ENCODE assay signal across 9 cellular contexts in the genomic region with DNA sequence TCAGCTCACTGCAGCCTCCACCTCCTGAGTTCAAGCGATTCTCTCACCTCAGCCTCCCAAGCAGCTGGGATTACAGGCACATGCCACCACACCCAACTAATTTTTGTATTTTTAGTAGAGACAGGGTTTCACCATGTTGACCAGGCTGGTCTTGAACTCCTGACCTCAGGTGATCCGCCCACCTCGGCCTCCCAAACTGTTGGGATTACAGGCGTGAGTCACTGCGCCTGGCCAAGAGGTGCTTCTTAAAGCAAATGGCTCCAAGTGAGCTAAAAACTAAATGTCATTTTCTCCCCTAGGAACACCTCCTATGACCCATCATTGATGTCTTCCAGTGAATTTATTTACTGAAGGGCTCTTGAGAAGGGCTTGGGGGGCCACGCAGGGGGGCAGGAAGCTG. TPM values are rescaled to one million over a fixed set of nuclear protein-coding genes. Genes with fewer than 3 reads are reported as not detected.
DNase-seq lines count a peak whose midpoint lies in the region; ATAC-seq, FAIRE-seq and TF ChIP-seq lines count a peak whose summit lies in the region.
"Not testable (repeated sequence)": the region's sequence is repeated elsewhere in the genome, so short reads cannot be mapped to it uniquely, and the experiment has no call there.
"Had no signal": no experiment of that assay in that cellular context is flagged by ENCODE, and none has a peak within 500 bp of the region (broad histone marks: within the 10 kb centered on the region; RNA-seq: fewer than 3 reads in every experiment).

No MANE protein-coding gene starts in this region.

- not testable (repeated sequence) for H3K27me3 Mint-ChIP-seq in effector memory CD8-positive, alpha-beta T cell

- TF ChIP-seq CTCF in A549 (IDR thresholded peaks at IDR 0.05); HEK293 (tag by site-specific recombination; IDR thresholded peaks at IDR 0.05); VCaP (conservative IDR thresholded peaks at IDR 0.05); breast epithelium (IDR thresholded peaks at IDR 0.05); hepatocyte (IDR thresholded peaks at IDR 0.05; ENCODE audit: poor library complexity): not testable (repeated sequence)

- TF ChIP-seq EP300 in A549 (IDR thresholded peaks at IDR 0.05), result not testable (repeated sequence)

- H3K4me2 ChIP-seq in A549, hepatocyte: not testable (repeated sequence)

- not testable (repeated sequence) for H2AFZ ChIP-seq in hepatocyte

- not testable (repeated sequence) for FAIRE-seq in A549 (lab: Jason Lieb, UNC)

- not testable (repeated sequence) for TF ChIP-seq RAD21 in A549 (conservative IDR thresholded peaks at IDR 0.05 in 1 of 2, IDR thresholded peaks at IDR 0.05 in 1 of 2)

- not testable (repeated sequence) for H3K4me1 Mint-ChIP-seq in effector memory CD8-positive, alpha-beta T cell (ENCODE audit: low read depth in 2 of 2)

- not testable (repeated sequence) for H3K36me3 ChIP-seq in HEK293 (ENCODE audit: control insufficient read depth in 2 of 2, insufficient read depth in 1 of 2, low read length in 2 of 2); breast epithelium; hepatocyte (replicated peaks; ENCODE audit: insufficient read depth, low read depth)

- H3K27me3 ChIP-seq in breast epithelium, hepatocyte: not testable (repeated sequence)

- intact Hi-C loops in breast epithelium (cut with DNase I; ENCODE audit: low total_unique reads), result not testable (repeated sequence)

- not testable (repeated sequence) for H3K4me3 Mint-ChIP-seq in effector memory CD8-positive, alpha-beta T cell

- H3K4me3 ChIP-seq in A549; HEK293 (ENCODE audit: low read depth, low read length); breast epithelium; hepatocyte: not testable (repeated sequence)

- not testable (repeated sequence) for H3K4me1 ChIP-seq in A549; HEK293 (ENCODE audit: control insufficient read depth, insufficient read depth, low read length); breast epithelium
- peaks cover 16% of the 10 kb centered on the region for H3K4me1 ChIP-seq in hepatocyte (ENCODE audit: insufficient read depth)

- not testable (repeated sequence) for H3K79me2 ChIP-seq in hepatocyte

- POLR2A ChIA-PET in A549 (lab: Yijun Ruan, JAX), result not testable (repeated sequence)
- POLR2A ChIA-PET in HEK293 (lab: Yijun Ruan, JAX), result interaction anchor here (0.6 to 1.2 kb wide), 4 partner anchors 11 to 802 kb away, joined by 3 to 4 read pairs (median 3); partner anchors contain the start of gene MAP3K3

- CTCF ChIA-PET in A549 (lab: Yijun Ruan, JAX), result interaction anchor here (0.6 to 23.8 kb wide), 5 partner anchors 9 to 782 kb away, joined by 3 to 364 read pairs (median 4); no protein-coding TSS in a partner anchor
- CTCF ChIA-PET in HEK293 (lab: Yijun Ruan, JAX), result interaction anchor here (0.7 to 3.4 kb wide), 5 partner anchors 9 to 31 kb away, joined by 3 to 22 read pairs (median 4); no protein-coding TSS in a partner anchor

- not testable (repeated sequence) for H3K9me2 ChIP-seq in hepatocyte (replicated peaks; ENCODE audit: insufficient read depth)

- H4K20me1 ChIP-seq in hepatocyte (ENCODE audit: insufficient read depth, poor library complexity, severe bottlenecking), result not testable (repeated sequence)

- H3K9me3 Mint-ChIP-seq in effector memory CD8-positive, alpha-beta T cell, result not testable (repeated sequence)

- not testable (repeated sequence) for DNase-seq in A549 (ENCODE audit: low read depth in 1 of 2, low spot score in 1 of 2); breast epithelium (ENCODE audit: low spot score in 2 of 2); effector memory CD8-positive, alpha-beta T cell; hepatocyte (ENCODE audit: low spot score)

- not testable (repeated sequence) for H3K27ac ChIP-seq in A549; HEK293 (ENCODE audit: extremely low read depth, low read depth, low read length)
- H3K27ac ChIP-seq in VCaP, result peak overlapping the region; percentile 72
- peak overlapping the region; percentile 33 to 41 for H3K27ac ChIP-seq in breast epithelium
- peak overlapping the region; percentile 61 for H3K27ac ChIP-seq in hepatocyte

- H3K27ac Mint-ChIP-seq in effector memory CD8-positive, alpha-beta T cell, result peak overlapping the region; percentile 11 to 52

- not testable (repeated sequence) for H3K36me3 Mint-ChIP-seq in effector memory CD8-positive, alpha-beta T cell (ENCODE audit: insufficient read depth)

- not testable (repeated sequence) for H3K9me3 ChIP-seq in A549; HEK293 (ENCODE audit: control insufficient read depth, insufficient read depth, low read depth, low read length); breast epithelium; hepatocyte (ENCODE audit: low read depth)

- WGBS in A549 (ENCODE audit: missing lambda C conversion rate), result 41% methylated on average over 6 of the region's 6 CpGs
- WGBS in hepatocyte (ENCODE audit: low lambda C conversion rate, missing lambda C conversion rate), result 89% methylated on average over 6 of the region's 6 CpGs

- ATAC-seq in A549; effector memory CD8-positive, alpha-beta T cell (replicated peaks): not testable (repeated sequence)

- not testable (repeated sequence) for TF ChIP-seq POLR2A in A549 (IDR thresholded peaks at IDR 0.05; ENCODE audit: low read length); breast epithelium (IDR thresholded peaks at IDR 0.05)

TF ChIP-seq in A549, 52 proteins besides CTCF, POLR2A, EP300 and RAD21:
- TF ChIP-seq FOSL2 (IDR thresholded peaks at IDR 0.05), result not testable (repeated sequence)
- 0 out of 2 replicates have a peak, but pooled peaks have one; percentile 8 for TF ChIP-seq FOSL2 (CRISPR knock-in tag; IDR thresholded peaks at IDR 0.05)
TF ChIP-seq in A549: peak in this region for 1; not testable (repeated sequence) for 51.

TF ChIP-seq in HEK293, 187 proteins besides CTCF, POLR2A, EP300 and RAD21:
- peak; percentile 71 for TF ChIP-seq GLIS1 (tag by site-specific recombination; IDR thresholded peaks at IDR 0.05)

RNA-seq across cellular contexts. Expression of gene CYB561, which starts 8.3 kb away (rescaled TPM):
- polyA plus RNA-seq in A549 (2011; rRNA removed), result 16.6 and 19.7 TPM in 2 replicates
- polyA plus RNA-seq in A549 (2012; cell fraction: cytosol; rRNA removed), result 23.2 and 33.5 TPM in 2 replicates
- 43.4 and 61.5 TPM in 2 replicates for polyA plus RNA-seq in A549 (2012; cell fraction: nucleus; rRNA removed)
- 26.8 to 29.8 TPM (median 27.2 TPM) in 3 replicates for polyA plus RNA-seq in A549 (2017; fragmentation: RNase III; extraction: RNeasy Plus Mini Kit Qiagen cat#74134 plus additional on column Dnase treatment)
- polyA minus RNA-seq in A549 (2011; rRNA and poly(A)+ RNA removed), result 29.3 and 38.2 TPM in 2 replicates
- total RNA-seq in breast epithelium, result 10 to 100 TPM; 14.6 to 52.4 (median 43.3) TPM
- 12.9 and 15.1 TPM in 2 replicates for total RNA-seq in hepatocyte
- polyA plus RNA-seq in hepatocyte, result 20.2 and 20.6 TPM in 2 replicates
- total RNA-seq: G401 had no signal

RNA-seq across cellular contexts. Expression of gene ACE, which starts 22.5 kb away (rescaled TPM):
- polyA plus RNA-seq in A549 (2011; rRNA removed) (0.22 and 0.38 TPM in 2 replicates), A549 (2017; fragmentation: RNase III; extraction: RNeasy Plus Mini Kit Qiagen cat#74134 plus additional on column Dnase treatment) (0.31 to 0.52 TPM (median 0.32 TPM) in 3 replicates), hepatocyte (7.2 and 9.5 TPM in 2 replicates)
- 0.26 and 0.45 TPM in 2 replicates for polyA plus RNA-seq in A549 (2012; cell fraction: cytosol; rRNA removed)
- 0.81 and 1.6 TPM in 2 replicates for polyA plus RNA-seq in A549 (2012; cell fraction: nucleus; rRNA removed)
- polyA minus RNA-seq in A549 (2011; rRNA and poly(A)+ RNA removed), result 1.4 and 1.9 TPM in 2 replicates
- total RNA-seq in breast epithelium (10 to 100 TPM in 1 of 3 donors, 1 to 10 TPM in 2; 2.6 to 13.9 (median 9.1) TPM), hepatocyte (4.2 and 8.0 TPM in 2 replicates)
- polyA plus RNA-seq: CD14-positive monocyte, GM12878 had no signal
